In genomic region chr5:72511371-72512178, GRCh38 we compare ENCODE assay signal across 13 cellular contexts. TPM values are rescaled to one million over a fixed set of nuclear protein-coding genes. Genes with fewer than 3 reads are reported as not detected.
DNase-seq lines count a peak whose midpoint lies in the region; ATAC-seq and TF ChIP-seq lines count a peak whose summit lies in the region.
"Had no signal": no experiment of that assay in that cellular context is flagged by ENCODE, and none has a peak within 500 bp of the region (broad histone marks: within the 10 kb centered on the region; RNA-seq: fewer than 3 reads in every experiment).

No MANE protein-coding gene starts in this region.

- H3K27ac Mint-ChIP-seq in endothelial cell (ENCODE audit: unreplicated experiment): no peak overlapping the region
- H3K27ac Mint-ChIP-seq: mesothelial cell of epicardium had no signal

- H3K36me3 ChIP-seq in rectal smooth muscle tissue (ENCODE audit: control insufficient read depth, insufficient read depth, low read length): no peaks in the 10 kb centered on the region
- H3K36me3 ChIP-seq: BLaER1 had no signal

- TF ChIP-seq POLR2A in NB4 (IDR thresholded peaks at IDR 0.05; ENCODE audit: extremely low read depth, insufficient read length): no peak

- H3K9me3 Mint-ChIP-seq in endothelial cell (ENCODE audit: unreplicated experiment): no peaks in the 10 kb centered on the region
- H3K9me3 Mint-ChIP-seq: mesothelial cell of epicardium had no signal

- DNase-seq in DMS79 treated with DMSO at 0.1 percent for 48 hours (lab: John Stamatoyannopoulos, UW) (peak; percentile 60), NB4 (ENCODE audit: low read depth) (peak; percentile 18), endothelial cell (ENCODE audit: low spot score) (no peak), NCI-H2107 (lab: John Stamatoyannopoulos, UW) (no peak), T-helper 9 cell (no peak)
- DNase-seq: activated naive CD4-positive, alpha-beta T cell treated with anti-CD3 and anti-CD28 coated beads, Interleukin-2, amount 50 U/mL, for 16 hours; NCI-H187; T-helper 2 cell had no signal

- peaks cover 33% of the 10 kb centered on the region for H3K4me1 Mint-ChIP-seq in endothelial cell (ENCODE audit: unreplicated experiment)

- H3K27me3 Mint-ChIP-seq in endothelial cell (ENCODE audit: unreplicated experiment): peaks cover 5% of the 10 kb centered on the region

- H3K4me3 ChIP-seq in NB4 (ENCODE audit: low read depth, low read length) (no peak overlapping the region), rectal smooth muscle tissue (ENCODE audit: low read length) (no peak overlapping the region)
- H3K4me3 ChIP-seq: BLaER1 had no signal

- peaks cover 10% of the 10 kb centered on the region for H3K4me1 ChIP-seq in rectal smooth muscle tissue (ENCODE audit: control insufficient read depth, insufficient read depth, low read length)

- H3K27ac ChIP-seq in rectal smooth muscle tissue (ENCODE audit: low read depth, low read length): peak overlapping the region; percentile 62
- H3K27ac ChIP-seq: BLaER1 had no signal

- ATAC-seq in GM18868 (IDR thresholded peaks at IDR 0.05; ENCODE audit: unreplicated experiment) (no peak), HG03354 (IDR thresholded peaks at IDR 0.05; ENCODE audit: poor library complexity, severe bottlenecking, unreplicated experiment) (no peak)

- H3K4me3 Mint-ChIP-seq in endothelial cell (ENCODE audit: unreplicated experiment): peak overlapping the region; percentile 6
- H3K4me3 Mint-ChIP-seq: mesothelial cell of epicardium had no signal

- no peaks in the 10 kb centered on the region for H3K27me3 ChIP-seq in rectal smooth muscle tissue (ENCODE audit: control insufficient read depth, insufficient read depth, low read length)
- H3K27me3 ChIP-seq: BLaER1 had no signal

- no peaks in the 10 kb centered on the region for H3K36me3 Mint-ChIP-seq in endothelial cell (ENCODE audit: low read depth, unreplicated experiment)
- H3K36me3 Mint-ChIP-seq: mesothelial cell of epicardium had no signal

- TF ChIP-seq CTCF in NB4 (IDR thresholded peaks at IDR 0.05; ENCODE audit: low read depth, low read length): no peak
- TF ChIP-seq CTCF in endothelial cell (IDR thresholded peaks at IDR 0.05; ENCODE audit: unreplicated experiment): no peak

- no peak overlapping the region for H3K9ac ChIP-seq in rectal smooth muscle tissue (ENCODE audit: low read length)
- H3K9ac ChIP-seq: BLaER1 had no signal

RNA-seq across cellular contexts. Expression of gene ZNF366, which starts 4.4 kb away (rescaled TPM):
- total RNA-seq in endothelial cell (ENCODE audit: unreplicated experiment): 23.3 TPM
- total RNA-seq: mesothelial cell of epicardium had no signal

Comparison
In these comparisons a context has a peak if more than half of its experiments do, and no peak if none do; other contexts are left out.
1. DNase-seq: peak in DMS79 treated with DMSO at 0.1 percent for 48 hours (single experiment) and NB4 (single experiment); none in endothelial cell (single experiment), NCI-H2107 (single experiment) and T-helper 9 cell (single experiment).